10 cellular contexts compared by ENCODE assay signal in the genomic region with DNA sequence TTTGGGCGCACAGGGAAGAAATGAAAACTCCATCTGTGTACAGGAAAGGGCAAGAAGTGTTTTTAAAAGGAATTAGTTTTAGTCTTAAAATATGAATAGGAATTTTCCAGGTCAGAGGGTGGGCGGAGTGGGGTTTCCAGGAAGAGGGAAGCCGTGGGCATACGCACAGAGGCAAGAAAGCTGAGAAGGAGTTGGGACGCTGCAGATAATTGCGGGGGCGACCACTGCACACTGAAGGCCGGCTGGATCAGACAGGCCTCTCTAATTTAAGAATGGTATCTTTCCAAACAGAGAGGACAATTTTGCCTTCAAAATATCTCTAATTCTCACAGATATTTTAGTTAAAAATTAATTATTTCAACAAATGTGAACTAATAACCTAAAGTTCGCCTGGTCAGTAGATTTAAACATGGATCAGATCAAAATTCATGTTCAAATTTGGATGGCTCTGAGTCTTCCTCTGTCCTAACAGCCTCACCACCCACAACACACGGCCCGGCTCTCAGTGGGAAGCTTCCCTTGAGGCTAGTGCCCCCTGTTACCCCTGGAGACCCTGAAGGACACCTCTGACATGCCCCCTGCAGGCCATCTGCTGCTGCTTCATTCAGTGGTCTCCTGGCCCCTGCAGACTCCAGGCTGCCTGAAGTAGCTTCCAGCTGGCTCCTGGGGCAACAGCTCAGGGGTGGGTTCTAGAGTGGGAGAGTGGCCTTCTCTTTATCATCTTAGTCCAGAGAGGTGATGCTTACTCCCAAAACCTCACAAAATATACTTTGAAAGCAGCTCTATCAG.
DNase-seq lines count a peak whose midpoint lies in the region; ATAC-seq and TF ChIP-seq lines count a peak whose summit lies in the region.
"Had no signal": no experiment of that assay in that cellular context is flagged by ENCODE, and none has a peak within 500 bp of the region (broad histone marks: within the 10 kb centered on the region; RNA-seq: fewer than 3 reads in every experiment).

No MANE protein-coding gene starts in this region.

- no peaks in the 10 kb centered on the region for H3K9me3 Mint-ChIP-seq in activated T-cell treated with anti-CD3 and anti-CD28 coated beads, Interleukin-2, amount 50 U/mL, for 4 hours
- no peaks in the 10 kb centered on the region for H3K9me3 Mint-ChIP-seq in endothelial cell (ENCODE audit: unreplicated experiment)
- H3K9me3 Mint-ChIP-seq in stimulated activated naive CD8-positive, alpha-beta T cell treated with anti-CD3 and anti-CD28 coated beads, Interleukin-15, amount 100 ng/mL, for 72 hours, result no peaks in the 10 kb centered on the region

- H3K27me3 Mint-ChIP-seq in activated T-cell treated with anti-CD3 and anti-CD28 coated beads, Interleukin-2, amount 50 U/mL, for 4 hours (ENCODE audit: low read depth), result peaks cover 8% of the 10 kb centered on the region
- peaks cover 2% of the 10 kb centered on the region for H3K27me3 Mint-ChIP-seq in endothelial cell (ENCODE audit: unreplicated experiment)
- H3K27me3 Mint-ChIP-seq in stimulated activated naive CD8-positive, alpha-beta T cell treated with anti-CD3 and anti-CD28 coated beads, Interleukin-15, amount 100 ng/mL, for 72 hours, result peaks cover 18% of the 10 kb centered on the region

- H3K36me3 Mint-ChIP-seq in activated T-cell treated with anti-CD3 and anti-CD28 coated beads, Interleukin-2, amount 50 U/mL, for 4 hours (ENCODE audit: insufficient read depth), result no peaks in the 10 kb centered on the region
- H3K36me3 Mint-ChIP-seq in endothelial cell (ENCODE audit: low read depth, unreplicated experiment), result no peaks in the 10 kb centered on the region

- DNase-seq in activated T-cell treated with anti-CD3 and anti-CD28 coated beads, Interleukin-2, amount 50 U/mL, for 4 hours, result no peak
- no peak for DNase-seq in activated T-cell treated with anti-CD3 and anti-CD28 coated beads, Interleukin-2, amount 50 U/mL, for 48 hours
- peak; percentile 84 for DNase-seq in NB4 (ENCODE audit: low read depth)
- peak; percentile 37 for DNase-seq in endothelial cell (ENCODE audit: low spot score)
- no peak for DNase-seq in stimulated activated naive CD8-positive, alpha-beta T cell treated with anti-CD3 and anti-CD28 coated beads, Interleukin-15, amount 100 ng/mL, for 72 hours
- no peak for DNase-seq in NK-92 (lab: John Stamatoyannopoulos, UW; ENCODE audit: unreplicated experiment)
- DNase-seq in GDM1 (lab: John Stamatoyannopoulos, UW), result no peak
- DNase-seq: activated CD4-positive, CD25-positive, alpha-beta regulatory T cell; NCI-H345 had no signal

- peaks cover 12% of the 10 kb centered on the region for H3K4me1 Mint-ChIP-seq in activated T-cell treated with anti-CD3 and anti-CD28 coated beads, Interleukin-2, amount 50 U/mL, for 4 hours (ENCODE audit: low read depth)
- H3K4me1 Mint-ChIP-seq in endothelial cell (ENCODE audit: unreplicated experiment), result no peaks in the 10 kb centered on the region
- peaks cover 35% of the 10 kb centered on the region for H3K4me1 Mint-ChIP-seq in stimulated activated naive CD8-positive, alpha-beta T cell treated with anti-CD3 and anti-CD28 coated beads, Interleukin-15, amount 100 ng/mL, for 72 hours

- no peak overlapping the region for H3K4me3 ChIP-seq in NB4 (ENCODE audit: low read depth, low read length)

- no peak for TF ChIP-seq POLR2A in NB4 (IDR thresholded peaks at IDR 0.05; ENCODE audit: extremely low read depth, insufficient read length)

- ATAC-seq in activated T-cell treated with anti-CD3 and anti-CD28 coated beads, Interleukin-2, amount 50 U/mL, for 4 hours, result peak; percentile 20 to 43
- peak; percentile 46 for ATAC-seq in stimulated activated naive CD8-positive, alpha-beta T cell treated with anti-CD3 and anti-CD28 coated beads, Interleukin-15, amount 100 ng/mL, for 72 hours
- no peak for ATAC-seq in HG03045 (IDR thresholded peaks at IDR 0.05; ENCODE audit: unreplicated experiment)

- TF ChIP-seq CTCF in NB4 (IDR thresholded peaks at IDR 0.05; ENCODE audit: low read depth, low read length) (peak; percentile 76), endothelial cell (IDR thresholded peaks at IDR 0.05; ENCODE audit: unreplicated experiment) (peak; percentile 20)

- no peak overlapping the region for H3K27ac Mint-ChIP-seq in endothelial cell (ENCODE audit: unreplicated experiment)
- H3K27ac Mint-ChIP-seq in stimulated activated naive CD8-positive, alpha-beta T cell treated with anti-CD3 and anti-CD28 coated beads, Interleukin-15, amount 100 ng/mL, for 72 hours, result no peak overlapping the region

- no peak overlapping the region for H3K4me3 Mint-ChIP-seq in activated T-cell treated with anti-CD3 and anti-CD28 coated beads, Interleukin-2, amount 50 U/mL, for 4 hours
- no peak overlapping the region for H3K4me3 Mint-ChIP-seq in endothelial cell (ENCODE audit: unreplicated experiment)
- no peak overlapping the region for H3K4me3 Mint-ChIP-seq in stimulated activated naive CD8-positive, alpha-beta T cell treated with anti-CD3 and anti-CD28 coated beads, Interleukin-15, amount 100 ng/mL, for 72 hours

Comparison
In these comparisons a context has a peak if more than half of its experiments do, and no peak if none do; other contexts are left out.
1. DNase-seq: peak in NB4 (single experiment) and endothelial cell (single experiment); none in activated T-cell treated with anti-CD3 and anti-CD28 coated beads, Interleukin-2, amount 50 U/mL, for 4 hours (single experiment), activated T-cell treated with anti-CD3 and anti-CD28 coated beads, Interleukin-2, amount 50 U/mL, for 48 hours (0 of 2), stimulated activated naive CD8-positive, alpha-beta T cell treated with anti-CD3 and anti-CD28 coated beads, Interleukin-15, amount 100 ng/mL, for 72 hours (0 of 2), NK-92 (single experiment) and GDM1 (single experiment).